9 cellular contexts compared by ENCODE assay signal in the genomic region with DNA sequence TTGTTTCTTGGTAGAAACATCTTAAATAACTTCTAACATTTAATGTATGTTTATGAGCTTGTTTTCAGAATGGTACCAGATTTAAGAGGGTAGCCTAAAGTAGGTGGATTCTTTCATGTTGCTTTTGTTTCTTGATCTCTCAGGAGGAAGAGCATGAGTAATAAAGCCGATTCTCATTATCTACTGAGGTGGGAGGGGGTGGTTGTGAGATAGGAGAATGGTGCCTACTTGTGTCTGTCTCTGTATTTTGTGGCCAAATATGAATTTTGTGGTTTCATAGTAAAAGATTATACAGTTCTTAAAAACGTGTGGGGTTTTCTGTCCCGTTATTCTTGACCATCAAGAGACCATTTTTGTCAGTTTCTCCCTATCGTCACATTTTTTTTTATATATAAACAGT. TPM values are rescaled to one million over a fixed set of nuclear protein-coding genes. Genes with fewer than 3 reads are reported as not detected.
DNase-seq lines count a peak whose midpoint lies in the region; ATAC-seq and TF ChIP-seq lines count a peak whose summit lies in the region.
"Had no signal": no experiment of that assay in that cellular context is flagged by ENCODE, and none has a peak within 500 bp of the region (broad histone marks: within the 10 kb centered on the region; RNA-seq: fewer than 3 reads in every experiment).

No MANE protein-coding gene starts in this region.

- H3K27me3 Mint-ChIP-seq in natural killer cell (ENCODE audit: low read depth in 2 of 2), result no peaks in the 10 kb centered on the region
- no peaks in the 10 kb centered on the region for H3K27me3 Mint-ChIP-seq in stimulated activated naive B cell treated with anti-CD40 and anti-IgM and Interleukin-4, amounts not matched to agents 10 μg/mL and 1 μg/mL and 100 μg/mL, for 72 hours

- H3K36me3 ChIP-seq in ascending aorta, result no peaks in the 10 kb centered on the region

- TF ChIP-seq POLR2A in NB4 (IDR thresholded peaks at IDR 0.05; ENCODE audit: extremely low read depth, insufficient read length), result no peak

- in situ Hi-C loops in astrocyte of the cerebellum (cut with HindIII; ENCODE audit: low sequenced_read_pairs), result no loop called here

- H3K4me3 ChIP-seq in NB4 (ENCODE audit: low read depth, low read length), result peak overlapping the region; percentile 82
- peak overlapping the region; percentile 82 for H3K4me3 ChIP-seq in astrocyte of the cerebellum (ENCODE audit: low read depth, low read length)
- peak overlapping the region in 1 of 2 donors; percentile 71 for H3K4me3 ChIP-seq in ascending aorta

- intact Hi-C loops in natural killer cell (cut with micrococcal nuclease) (loop anchor here (10.0 kb wide), 1 partner anchor 1519 kb away; a partner anchor contains a TSS), ascending aorta (cut with DNase I) (loop anchor here (10.0 kb wide), 1 partner anchor 781 kb away; no protein-coding TSS in a partner anchor)

- no peak for TF ChIP-seq CTCF in NB4 (IDR thresholded peaks at IDR 0.05; ENCODE audit: low read depth, low read length)
- TF ChIP-seq CTCF in astrocyte of the cerebellum (IDR thresholded peaks at IDR 0.05; ENCODE audit: low read depth, low read length, missing control alignments), result no peak
- TF ChIP-seq CTCF in natural killer cell (IDR thresholded peaks at IDR 0.05), result no peak
- no peak for TF ChIP-seq CTCF in ascending aorta (IDR thresholded peaks at IDR 0.05)

- H3K27ac Mint-ChIP-seq in natural killer cell, result peak overlapping the region; percentile 97 to 98
- H3K27ac Mint-ChIP-seq in stimulated activated naive B cell treated with anti-CD40 and anti-IgM and Interleukin-4, amounts not matched to agents 10 μg/mL and 1 μg/mL and 100 μg/mL, for 72 hours, result no peak overlapping the region

- H3K27ac ChIP-seq in ascending aorta, result no peak overlapping the region

- no peaks in the 10 kb centered on the region for H3K27me3 ChIP-seq in ascending aorta

- DNase-seq in NCI-H146 (lab: John Stamatoyannopoulos, UW), result peak; percentile 11
- no peak for DNase-seq in NCI-H146 treated with DMSO at 0.1 percent for 48 hours (lab: John Stamatoyannopoulos, UW; ENCODE audit: unreplicated experiment)
- peak; percentile 34 for DNase-seq in NB4 (ENCODE audit: low read depth)
- DNase-seq in astrocyte of the cerebellum (ENCODE audit: low read depth), result no peak
- DNase-seq in natural killer cell, result no peak
- no peak for DNase-seq in stimulated activated naive B cell treated with anti-CD40 and anti-IgM and Interleukin-4, amounts not matched to agents 10 μg/mL and 1 μg/mL and 100 μg/mL, for 72 hours
- DNase-seq in ascending aorta (ENCODE audit: low spot score in 2 of 2), result no peak
- no peak for DNase-seq in NCI-H748 treated with DMSO at 0.1 percent for 48 hours (lab: John Stamatoyannopoulos, UW)
- DNase-seq: 8988T had no signal

- no peaks in the 10 kb centered on the region for H3K9me3 Mint-ChIP-seq in natural killer cell
- no peaks in the 10 kb centered on the region for H3K9me3 Mint-ChIP-seq in stimulated activated naive B cell treated with anti-CD40 and anti-IgM and Interleukin-4, amounts not matched to agents 10 μg/mL and 1 μg/mL and 100 μg/mL, for 72 hours

- H3K36me3 Mint-ChIP-seq in natural killer cell, result no peaks in the 10 kb centered on the region
- H3K36me3 Mint-ChIP-seq in stimulated activated naive B cell treated with anti-CD40 and anti-IgM and Interleukin-4, amounts not matched to agents 10 μg/mL and 1 μg/mL and 100 μg/mL, for 72 hours, result peaks cover 0 to 5% of the 10 kb centered on the region in 2 donors

- H3K9me3 ChIP-seq in ascending aorta, result no peaks in the 10 kb centered on the region

- peak overlapping the region; percentile 93 for H3K4me3 Mint-ChIP-seq in natural killer cell
- H3K4me3 Mint-ChIP-seq in stimulated activated naive B cell treated with anti-CD40 and anti-IgM and Interleukin-4, amounts not matched to agents 10 μg/mL and 1 μg/mL and 100 μg/mL, for 72 hours, result no peak overlapping the region

- H3K4me1 ChIP-seq in ascending aorta, result peaks cover 0 to 8% of the 10 kb centered on the region in 2 donors

- no peak for ATAC-seq in natural killer cell
- ATAC-seq in stimulated activated naive B cell treated with anti-CD40 and anti-IgM and Interleukin-4, amounts not matched to agents 10 μg/mL and 1 μg/mL and 100 μg/mL, for 72 hours (replicated peaks), result no peak

- H3K4me1 Mint-ChIP-seq in natural killer cell, result peaks cover 35 to 41% of the 10 kb centered on the region in 2 donors
- peaks cover 19 to 43% of the 10 kb centered on the region in 2 donors for H3K4me1 Mint-ChIP-seq in stimulated activated naive B cell treated with anti-CD40 and anti-IgM and Interleukin-4, amounts not matched to agents 10 μg/mL and 1 μg/mL and 100 μg/mL, for 72 hours

RNA-seq across cellular contexts. Expression of a gene that starts 2.2 kb away (rescaled TPM):
- total RNA-seq in natural killer cell (10 to 100 TPM; 58.8 to 72.9 (median 60.6) TPM), ascending aorta (11.8 TPM)

Comparison
In these comparisons a context has a peak if more than half of its experiments do, and no peak if none do; other contexts are left out.
1. DNase-seq: peak in NCI-H146 (single experiment) and NB4 (single experiment); none in NCI-H146 treated with DMSO at 0.1 percent for 48 hours (single experiment), astrocyte of the cerebellum (single experiment), natural killer cell (single experiment), stimulated activated naive B cell treated with anti-CD40 and anti-IgM and Interleukin-4, amounts not matched to agents 10 μg/mL and 1 μg/mL and 100 μg/mL, for 72 hours (single experiment), ascending aorta (0 of 2) and NCI-H748 treated with DMSO at 0.1 percent for 48 hours (single experiment).